Comparison of ENCODE assay signal across 8 cellular contexts in genomic region chr11:24496728-24497396, GRCh38. TPM values are rescaled to one million over a fixed set of nuclear protein-coding genes. Genes with fewer than 3 reads are reported as not detected.
A peak's percentile ranks its signal among the peaks of the same experiment; 100 is the strongest.
DNase-seq lines count a peak whose midpoint lies in the region; ATAC-seq and TF ChIP-seq lines count a peak whose summit lies in the region.

Gene LUZP2 (plus strand): TSS chr11:24497053.

- H3K27ac ChIP-seq in VCaP = peak within 1 kb of the TSS; percentile 68
- H3K27ac ChIP-seq in psoas muscle = no peak within 1 kb of the TSS

- no peaks in the 10 kb centered on the region for H3K9me3 ChIP-seq in psoas muscle

- no peaks in the 10 kb centered on the region for H3K4me1 ChIP-seq in psoas muscle

- no peak for DNase-seq in HFF-Myc (ENCODE audit: extremely low read depth, low read depth)
- DNase-seq in left ventricle myocardium superior = peak; percentile 19
- peak; percentile 16 to 48 for DNase-seq in psoas muscle
- DNase-seq in GM13976 (ENCODE audit: low spot score) = no peak
- no peak for DNase-seq in activated effector memory CD4-positive, alpha-beta T cell treated with Interleukin-2 at 50 U/mL for 16 hours
- DNase-seq in GF-D8 (lab: John Stamatoyannopoulos, UW) = no peak

- 1 to 2% (median 1%) methylated on average over 45 to 60 of the region's 60 CpGs for WGBS in psoas muscle, 3 donors

- no peaks in the 10 kb centered on the region for H3K36me3 ChIP-seq in psoas muscle (ENCODE audit: insufficient read depth in 1 of 2, low read depth in 1 of 2)

- intact Hi-C loops in left ventricle myocardium superior (cut with micrococcal nuclease) (no loop called here), psoas muscle (cut with DNase I) (no loop called here)

- ATAC-seq in left ventricle myocardium superior (peak; percentile 57), psoas muscle (no peak), HG03460 (IDR thresholded peaks at IDR 0.05; ENCODE audit: unreplicated experiment) (no peak)

- in situ Hi-C loops in GM13976 (cut with MboI; ENCODE audit: low sequenced_read_pairs, unreplicated experiment) = no loop called here

- peaks cover 0 to 15% (median 3%) of the 10 kb centered on the region in 3 donors for H3K27me3 ChIP-seq in psoas muscle (ENCODE audit: insufficient read depth in 3 of 3, low read length in 2 of 3)

- TF ChIP-seq CTCF in HFF-Myc (IDR thresholded peaks at IDR 0.05; ENCODE audit: low read depth, low read length, missing control alignments) (no peak), VCaP (conservative IDR thresholded peaks at IDR 0.05) (peak; percentile 62), psoas muscle (IDR thresholded peaks at IDR 0.05) (no peak), GM13976 (IDR thresholded peaks at IDR 0.05; ENCODE audit: borderline replicate concordance, control extremely low read depth, extremely low read depth, insufficient read depth, missing control alignments) (no peak)

- H3K4me3 ChIP-seq in HFF-Myc (replicated peaks; ENCODE audit: low read depth, low read length) = peak within 1 kb of the TSS; percentile 33
- H3K4me3 ChIP-seq in psoas muscle = peak within 1 kb of the TSS; percentile 46

RNA-seq across cellular contexts. Expression of gene LUZP2, which starts in this region (rescaled TPM):
- total RNA-seq in left ventricle myocardium superior (not detected), psoas muscle (not detected)
- under 1 TPM in 2 of 3 donors, not detected in 1; 0.01 TPM for polyA plus RNA-seq in psoas muscle

Comparison
In these comparisons a context has a peak if more than half of its experiments do, and no peak if none do; other contexts are left out.
1. Peak in DNase-seq and ATAC-seq in left ventricle myocardium superior; RNA of the gene not detected or under 1 TPM.
2. Peak in DNase-seq and H3K4me3 ChIP-seq in psoas muscle; RNA of the gene not detected or under 1 TPM.